In genomic region chr11:106156290-106156937, GRCh38 we compare ENCODE assay signal across 8 cellular contexts.
DNase-seq lines count a peak whose midpoint lies in the region; ATAC-seq and TF ChIP-seq lines count a peak whose summit lies in the region.

No MANE protein-coding gene starts in this region.

- intact Hi-C loops in upper lobe of right lung (cut with DNase I): no loop called here

- H3K9me3 Mint-ChIP-seq in activated CD8-positive, alpha-beta memory T cell treated with anti-CD3 and anti-CD28 coated beads, Interleukin-2, amount 10 ng/mL, durations not matched to agents 7 days and 5 days (ENCODE audit: low read depth): no peaks in the 10 kb centered on the region

- DNase-seq in EH (ENCODE audit: low read depth) (peak; percentile 64), WERI-Rb-1 (peak; percentile 23), inferior parietal cortex (ENCODE audit: extremely low spot score) (peak; percentile 64), upper lobe of right lung (no peak), DMS79 (lab: John Stamatoyannopoulos, UW) (no peak)
- peak; percentile 36 for DNase-seq in Jurkat, Clone E6-1 (ENCODE audit: low read depth, low spot score)
- no peak for DNase-seq in activated CD8-positive, alpha-beta memory T cell treated with anti-CD3 and anti-CD28 coated beads, Interleukin-2, amount 10 ng/mL, durations not matched to agents 7 days and 5 days

- H3K4me1 ChIP-seq in upper lobe of right lung: no peaks in the 10 kb centered on the region

- H3K27ac ChIP-seq in WERI-Rb-1 (no peak overlapping the region), upper lobe of right lung (no peak overlapping the region)

- peak; percentile 59 for ATAC-seq in GM19467 (IDR thresholded peaks at IDR 0.05; ENCODE audit: unreplicated experiment)
- ATAC-seq in upper lobe of right lung: peak; percentile 75
- no peak for ATAC-seq in activated CD8-positive, alpha-beta memory T cell treated with anti-CD3 and anti-CD28 coated beads, Interleukin-2, amount 10 ng/mL, durations not matched to agents 7 days and 5 days

- no peak overlapping the region for H3K4me3 ChIP-seq in Jurkat, Clone E6-1 (ENCODE audit: low read length)
- H3K4me3 ChIP-seq in WERI-Rb-1 (ENCODE audit: low read depth, low read length): no peak overlapping the region
- H3K4me3 ChIP-seq in upper lobe of right lung: no peak overlapping the region

- peaks cover 17% of the 10 kb centered on the region for H3K27me3 Mint-ChIP-seq in activated CD8-positive, alpha-beta memory T cell treated with anti-CD3 and anti-CD28 coated beads, Interleukin-2, amount 10 ng/mL, durations not matched to agents 7 days and 5 days

- no peak overlapping the region for H3K4me3 Mint-ChIP-seq in activated CD8-positive, alpha-beta memory T cell treated with anti-CD3 and anti-CD28 coated beads, Interleukin-2, amount 10 ng/mL, durations not matched to agents 7 days and 5 days

- no peak overlapping the region for H3K27ac Mint-ChIP-seq in activated CD8-positive, alpha-beta memory T cell treated with anti-CD3 and anti-CD28 coated beads, Interleukin-2, amount 10 ng/mL, durations not matched to agents 7 days and 5 days

- H3K9me3 ChIP-seq in WERI-Rb-1 (ENCODE audit: severe bottlenecking) (no peaks in the 10 kb centered on the region), upper lobe of right lung (no peaks in the 10 kb centered on the region)

- TF ChIP-seq CTCF in WERI-Rb-1 (IDR thresholded peaks at IDR 0.05; ENCODE audit: low read depth, low read length) (no peak), upper lobe of right lung (IDR thresholded peaks at IDR 0.05) (peak; percentile 52)

- H3K36me3 ChIP-seq in WERI-Rb-1 (no peaks in the 10 kb centered on the region), upper lobe of right lung (no peaks in the 10 kb centered on the region)

- peaks cover 5% of the 10 kb centered on the region for H3K36me3 Mint-ChIP-seq in activated CD8-positive, alpha-beta memory T cell treated with anti-CD3 and anti-CD28 coated beads, Interleukin-2, amount 10 ng/mL, durations not matched to agents 7 days and 5 days

- H3K27me3 ChIP-seq in WERI-Rb-1 (ENCODE audit: insufficient read depth, low read depth, severe bottlenecking): no peaks in the 10 kb centered on the region
- H3K27me3 ChIP-seq in upper lobe of right lung: no peaks in the 10 kb centered on the region

- peaks cover 4% of the 10 kb centered on the region for H3K4me1 Mint-ChIP-seq in activated CD8-positive, alpha-beta memory T cell treated with anti-CD3 and anti-CD28 coated beads, Interleukin-2, amount 10 ng/mL, durations not matched to agents 7 days and 5 days

- CTCF ChIA-PET in activated CD8-positive, alpha-beta memory T cell treated with anti-CD3 and anti-CD28 coated beads, Interleukin-2, amount 10 ng/mL, durations not matched to agents 7 days and 5 days (lab: Charles Lee): no interaction called here

Comparison
In these comparisons a context has a peak if more than half of its experiments do, and no peak if none do; other contexts are left out.
1. DNase-seq: peak in EH (single experiment), Jurkat, Clone E6-1 (single experiment), WERI-Rb-1 (single experiment) and inferior parietal cortex (single experiment); none in upper lobe of right lung (single experiment), activated CD8-positive, alpha-beta memory T cell treated with anti-CD3 and anti-CD28 coated beads, Interleukin-2, amount 10 ng/mL, durations not matched to agents 7 days and 5 days (single experiment) and DMS79 (single experiment).